ENCODE assay signal across 9 cellular contexts in genomic region chr18:10482985-10483949, GRCh38. TPM values are rescaled to one million over a fixed set of nuclear protein-coding genes. Genes with fewer than 3 reads are reported as not detected.
A peak's percentile ranks its signal among the peaks of the same experiment; 100 is the strongest.
DNase-seq lines count a peak whose midpoint lies in the region; ATAC-seq and TF ChIP-seq lines count a peak whose summit lies in the region.
"Had no signal": no experiment of that assay in that cellular context is flagged by ENCODE, and none has a peak within 500 bp of the region (broad histone marks: within the 10 kb centered on the region; RNA-seq: fewer than 3 reads in every experiment).

No MANE protein-coding gene starts in this region.

- intact Hi-C loops in A673 (cut with micrococcal nuclease; ENCODE audit: unreplicated experiment): no loop called here

- DNase-seq in A673 (ENCODE audit: low spot score): no peak
- peak; percentile 37 for DNase-seq in GM19238 (ENCODE audit: insufficient read length, low spot score)
- DNase-seq in activated CD8-positive, alpha-beta T cell treated with anti-CD3 and anti-CD28 coated beads, Interleukin-2, amount 10 ng/mL, durations not matched to agents 7 days and 5 days: no peak
- no peak for DNase-seq in islet precursor cell
- no peak for DNase-seq in activated CD4-positive, alpha-beta T cell treated with anti-CD3 and anti-CD28 coated beads, Interleukin-2, amount 50 U/mL, for 4 hours
- no peak for DNase-seq in chondrocyte (ENCODE audit: low spot score)
- no peak for DNase-seq in activated naive CD4-positive, alpha-beta T cell treated with Interleukin-2 at 50 U/mL for 16 hours
- DNase-seq: NCI-H1436 treated with DMSO at 0.1 percent for 48 hours had no signal

- H3K27me3 ChIP-seq in A673 (replicated peaks; ENCODE audit: insufficient read depth, low read depth, low read length, poor library complexity): no peaks in the 10 kb centered on the region

- no peak overlapping the region for H3K4me3 ChIP-seq in A673 (ENCODE audit: low read depth, low read length, poor library complexity, severe bottlenecking)

- peaks cover 99% of the 10 kb centered on the region for H3K36me3 ChIP-seq in A673 (ENCODE audit: insufficient read depth, low read length, poor library complexity, severe bottlenecking)

- H3K36me3 Mint-ChIP-seq in activated CD8-positive, alpha-beta T cell treated with anti-CD3 and anti-CD28 coated beads, Interleukin-2, amount 10 ng/mL, durations not matched to agents 7 days and 5 days (ENCODE audit: low read depth): no peaks in the 10 kb centered on the region
- H3K36me3 Mint-ChIP-seq in chondrocyte (ENCODE audit: low read depth): peaks cover 7% of the 10 kb centered on the region

- no peaks in the 10 kb centered on the region for H3K9me3 ChIP-seq in A673 (ENCODE audit: low read depth, low read length, poor library complexity, severe bottlenecking)

- peaks cover 60% of the 10 kb centered on the region for H3K4me1 ChIP-seq in A673 (ENCODE audit: insufficient read depth, low read length, poor library complexity, severe bottlenecking)

- H3K27ac Mint-ChIP-seq in activated CD8-positive, alpha-beta T cell treated with anti-CD3 and anti-CD28 coated beads, Interleukin-2, amount 10 ng/mL, durations not matched to agents 7 days and 5 days: no peak overlapping the region
- H3K27ac Mint-ChIP-seq in chondrocyte (ENCODE audit: unreplicated experiment): no peak overlapping the region

- peak overlapping the region; percentile 48 for H3K27ac ChIP-seq in A673 (ENCODE audit: low read depth, low read length, poor library complexity, severe bottlenecking)

- H3K4me1 Mint-ChIP-seq in activated CD8-positive, alpha-beta T cell treated with anti-CD3 and anti-CD28 coated beads, Interleukin-2, amount 10 ng/mL, durations not matched to agents 7 days and 5 days (ENCODE audit: low read depth): peaks cover 16% of the 10 kb centered on the region
- H3K4me1 Mint-ChIP-seq in chondrocyte (ENCODE audit: low read depth): no peaks in the 10 kb centered on the region

- no peaks in the 10 kb centered on the region for H3K9me3 Mint-ChIP-seq in activated CD8-positive, alpha-beta T cell treated with anti-CD3 and anti-CD28 coated beads, Interleukin-2, amount 10 ng/mL, durations not matched to agents 7 days and 5 days (ENCODE audit: insufficient read depth)
- no peaks in the 10 kb centered on the region for H3K9me3 Mint-ChIP-seq in chondrocyte (ENCODE audit: low read depth)

- no TSS peak for BruUV-seq in A673 (replicated peaks; lab: Mats Ljungman, UMichigan)

- no peak overlapping the region for H3K4me3 Mint-ChIP-seq in activated CD8-positive, alpha-beta T cell treated with anti-CD3 and anti-CD28 coated beads, Interleukin-2, amount 10 ng/mL, durations not matched to agents 7 days and 5 days
- H3K4me3 Mint-ChIP-seq in chondrocyte (ENCODE audit: unreplicated experiment): no peak overlapping the region

- TF ChIP-seq CTCF in A673 (conservative IDR thresholded peaks at IDR 0.05; ENCODE audit: low read depth, low read length): no peak
- TF ChIP-seq CTCF in chondrocyte (IDR thresholded peaks at IDR 0.05): no peak

- POLR2A ChIA-PET in A673 (lab: Charles Lee; ENCODE audit: low non-redundant PET): no interaction called here
- POLR2A ChIA-PET in activated CD8-positive, alpha-beta T cell treated with anti-CD3 and anti-CD28 coated beads, Interleukin-2, amount 10 ng/mL, durations not matched to agents 7 days and 5 days (lab: Charles Lee): no interaction called here

- peaks cover 6% of the 10 kb centered on the region for H3K27me3 Mint-ChIP-seq in activated CD8-positive, alpha-beta T cell treated with anti-CD3 and anti-CD28 coated beads, Interleukin-2, amount 10 ng/mL, durations not matched to agents 7 days and 5 days (ENCODE audit: low read depth)
- no peaks in the 10 kb centered on the region for H3K27me3 Mint-ChIP-seq in chondrocyte (ENCODE audit: low read depth)

- CTCF ChIA-PET in A673 (lab: Charles Lee): no interaction called here
- CTCF ChIA-PET in activated CD8-positive, alpha-beta T cell treated with anti-CD3 and anti-CD28 coated beads, Interleukin-2, amount 10 ng/mL, durations not matched to agents 7 days and 5 days (lab: Charles Lee): interaction anchor here (0.9 to 2.5 kb wide), 3 partner anchors 8 to 35 kb away, joined by 3 to 10 read pairs (median 6); no protein-coding TSS in a partner anchor

- ATAC-seq in HG03097 (IDR thresholded peaks at IDR 0.05; ENCODE audit: low FRiP score, unreplicated experiment): peak; percentile 61
- peak; percentile 42 for ATAC-seq in activated CD8-positive, alpha-beta T cell treated with anti-CD3 and anti-CD28 coated beads, Interleukin-2, amount 10 ng/mL, durations not matched to agents 7 days and 5 days

RNA-seq across cellular contexts. Expression of gene APCDD1, which starts 28.8 kb away (rescaled TPM):
- total RNA-seq in A673 (2021): 333 and 355 TPM in 2 replicates
- total RNA-seq in activated CD8-positive, alpha-beta T cell treated with anti-CD3 and anti-CD28 coated beads, Interleukin-2, amount 10 ng/mL, durations not matched to agents 7 days and 5 days: not detected
- total RNA-seq in chondrocyte: 9.5 to 41.3 TPM (median 13.1 TPM) in 3 replicates

RNA-seq across cellular contexts. Expression of gene NAPG, which starts 42.6 kb away (rescaled TPM):
- total RNA-seq in A673 (2021): 54.0 and 57.5 TPM in 2 replicates
- total RNA-seq in activated CD8-positive, alpha-beta T cell treated with anti-CD3 and anti-CD28 coated beads, Interleukin-2, amount 10 ng/mL, durations not matched to agents 7 days and 5 days: 10 to 100 TPM; 31.1 to 31.5 TPM
- total RNA-seq in chondrocyte: 32.0 to 49.0 TPM (median 34.7 TPM) in 3 replicates
